In the genomic region with DNA sequence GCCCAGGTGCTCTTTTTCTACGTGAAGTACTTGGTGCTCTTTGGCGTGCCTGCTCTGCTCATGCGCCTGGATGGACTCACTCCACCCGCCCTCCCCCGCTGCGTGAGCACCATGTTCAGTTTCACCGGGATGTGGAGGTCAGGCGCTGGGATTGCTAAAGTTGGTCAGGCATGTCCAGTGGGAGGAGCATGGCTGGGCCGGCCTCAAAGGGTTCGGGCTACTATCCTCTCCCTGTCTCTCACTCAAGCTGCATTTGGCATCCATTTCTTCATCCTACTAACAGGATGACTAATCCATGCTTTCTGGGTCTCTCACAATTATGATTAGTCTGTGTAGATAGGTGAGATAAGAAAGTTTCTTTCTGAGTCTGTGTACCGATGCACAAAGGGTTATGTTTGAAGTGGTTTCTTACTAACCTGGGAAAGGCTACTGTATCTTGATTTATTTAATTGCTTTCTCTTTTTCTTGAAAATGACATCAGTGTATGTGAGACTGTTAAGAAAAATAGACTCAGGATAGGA, we compare ENCODE assay signal across 1 cellular context.
A peak's percentile ranks its signal among the peaks of the same experiment; 100 is the strongest.
TF ChIP-seq lines count a peak whose summit lies in the region.

No MANE protein-coding gene starts in this region.

TF ChIP-seq in GM12878, 131 proteins besides CTCF, POLR2A, EP300 and RAD21 (continued from another document and continues in another):
- TF ChIP-seq, protein P1, sequence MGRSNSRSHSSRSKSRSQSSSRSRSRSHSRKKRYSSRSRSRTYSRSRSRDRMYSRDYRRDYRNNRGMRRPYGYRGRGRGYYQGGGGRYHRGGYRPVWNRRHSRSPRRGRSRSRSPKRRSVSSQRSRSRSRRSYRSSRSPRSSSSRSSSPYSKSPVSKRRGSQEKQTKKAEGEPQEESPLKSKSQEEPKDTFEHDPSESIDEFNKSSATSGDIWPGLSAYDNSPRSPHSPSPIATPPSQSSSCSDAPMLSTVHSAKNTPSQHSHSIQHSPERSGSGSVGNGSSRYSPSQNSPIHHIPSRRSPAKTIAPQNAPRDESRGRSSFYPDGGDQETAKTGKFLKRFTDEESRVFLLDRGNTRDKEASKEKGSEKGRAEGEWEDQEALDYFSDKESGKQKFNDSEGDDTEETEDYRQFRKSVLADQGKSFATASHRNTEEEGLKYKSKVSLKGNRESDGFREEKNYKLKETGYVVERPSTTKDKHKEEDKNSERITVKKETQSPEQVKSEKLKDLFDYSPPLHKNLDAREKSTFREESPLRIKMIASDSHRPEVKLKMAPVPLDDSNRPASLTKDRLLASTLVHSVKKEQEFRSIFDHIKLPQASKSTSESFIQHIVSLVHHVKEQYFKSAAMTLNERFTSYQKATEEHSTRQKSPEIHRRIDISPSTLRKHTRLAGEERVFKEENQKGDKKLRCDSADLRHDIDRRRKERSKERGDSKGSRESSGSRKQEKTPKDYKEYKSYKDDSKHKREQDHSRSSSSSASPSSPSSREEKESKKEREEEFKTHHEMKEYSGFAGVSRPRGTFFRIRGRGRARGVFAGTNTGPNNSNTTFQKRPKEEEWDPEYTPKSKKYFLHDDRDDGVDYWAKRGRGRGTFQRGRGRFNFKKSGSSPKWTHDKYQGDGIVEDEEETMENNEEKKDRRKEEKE (IDR thresholded peaks at IDR 0.05): no peak
- TF ChIP-seq YY1 (IDR thresholded peaks at IDR 0.05; ENCODE audit: low read depth, low read length) (no peak), MYC (IDR thresholded peaks at IDR 0.05; ENCODE audit: insufficient read depth, insufficient read length, insufficient replicate concordance, low read length, severe bottlenecking) (no peak), LARP7 (IDR thresholded peaks at IDR 0.05) (no peak), TAF1 (IDR thresholded peaks at IDR 0.05; ENCODE audit: borderline replicate concordance, low read depth, low read length) (no peak), SRF (IDR thresholded peaks at IDR 0.05; ENCODE audit: low read depth in 2 of 2, low read length in 2 of 2) (no peak), BHLHE40 (IDR thresholded peaks at IDR 0.05; ENCODE audit: borderline replicate concordance in 1 of 2, low read depth in 2 of 2, low read length in 1 of 2) (peak in 1 of 2 experiments; percentile 35; a peak in 1 of 4 replicates), HCFC1 (IDR thresholded peaks at IDR 0.05; ENCODE audit: low read length) (no peak), NR2C2 (IDR thresholded peaks at IDR 0.05; ENCODE audit: borderline replicate concordance, control insufficient read depth, insufficient read length, low read depth) (no peak), STAT3 (IDR thresholded peaks at IDR 0.05; ENCODE audit: low read depth, low read length) (no peak), ZZZ3 (IDR thresholded peaks at IDR 0.05; ENCODE audit: control insufficient read depth, insufficient read length, low read depth) (no peak), SUZ12 (IDR thresholded peaks at IDR 0.05; ENCODE audit: unreplicated experiment) (no peak), NFIC (IDR thresholded peaks at IDR 0.05; ENCODE audit: low read depth, low read length) (peak; percentile 82), PAX5 (IDR thresholded peaks at IDR 0.05; ENCODE audit: borderline replicate concordance, low read depth, low read length) (no peak), NR2C1 (IDR thresholded peaks at IDR 0.05) (no peak), NBN (IDR thresholded peaks at IDR 0.05) (0 out of 2 replicates have a peak, but pooled peaks have one; percentile 29), IRF4 (IDR thresholded peaks at IDR 0.05; ENCODE audit: low read depth, low read length) (peak; percentile 27; the same call in 1 of the 2 replicates), CREB1 (IDR thresholded peaks at IDR 0.05; ENCODE audit: low read depth) (no peak), IKZF2 (IDR thresholded peaks at IDR 0.05) (peak; percentile 72 to 81), JUNB (IDR thresholded peaks at IDR 0.05) (peak; percentile 84), STAT1 (conservative IDR thresholded peaks at IDR 0.05) (no peak), ZNF217 (IDR thresholded peaks at IDR 0.05) (peak; percentile 86), WRNIP1 (IDR thresholded peaks at IDR 0.05; ENCODE audit: borderline replicate concordance, low read depth, low read length) (no peak), SREBF1 (IDR thresholded peaks at IDR 0.05; ENCODE audit: low read length) (no peak), RELA (IDR thresholded peaks at IDR 0.05; ENCODE audit: borderline replicate concordance, partially characterized antibody) (no peak), JUND (IDR thresholded peaks at IDR 0.05; ENCODE audit: low read depth, low read length) (no peak), RB1 (IDR thresholded peaks at IDR 0.05; ENCODE audit: borderline replicate concordance) (no peak), EZH2 (IDR thresholded peaks at IDR 0.05; ENCODE audit: borderline replicate concordance, control insufficient read depth, low read depth, low read length) (no peak), CHD4 (IDR thresholded peaks at IDR 0.05) (no peak), ZNF622 (IDR thresholded peaks at IDR 0.05) (no peak), MEF2A (IDR thresholded peaks at IDR 0.05; ENCODE audit: insufficient read depth, low read depth, low read length) (0 out of 2 replicates have a peak, but pooled peaks have one; percentile 32), DPF2 (IDR thresholded peaks at IDR 0.05) (peak; percentile 87), ASH2L (IDR thresholded peaks at IDR 0.05; ENCODE audit: borderline replicate concordance, low read depth) (no peak), POLR2AphosphoS5 (IDR thresholded peaks at IDR 0.05; ENCODE audit: low read length) (no peak), ESRRA (IDR thresholded peaks at IDR 0.05; ENCODE audit: low read length) (no peak), NFYA (IDR thresholded peaks at IDR 0.05; ENCODE audit: borderline replicate concordance, low read depth, low read length) (no peak), SREBF2 (IDR thresholded peaks at IDR 0.05; ENCODE audit: low read length) (no peak), BCL11A (IDR thresholded peaks at IDR 0.05; ENCODE audit: low read depth, low read length) (peak; percentile 67)
- TF ChIP-seq, protein P2, sequence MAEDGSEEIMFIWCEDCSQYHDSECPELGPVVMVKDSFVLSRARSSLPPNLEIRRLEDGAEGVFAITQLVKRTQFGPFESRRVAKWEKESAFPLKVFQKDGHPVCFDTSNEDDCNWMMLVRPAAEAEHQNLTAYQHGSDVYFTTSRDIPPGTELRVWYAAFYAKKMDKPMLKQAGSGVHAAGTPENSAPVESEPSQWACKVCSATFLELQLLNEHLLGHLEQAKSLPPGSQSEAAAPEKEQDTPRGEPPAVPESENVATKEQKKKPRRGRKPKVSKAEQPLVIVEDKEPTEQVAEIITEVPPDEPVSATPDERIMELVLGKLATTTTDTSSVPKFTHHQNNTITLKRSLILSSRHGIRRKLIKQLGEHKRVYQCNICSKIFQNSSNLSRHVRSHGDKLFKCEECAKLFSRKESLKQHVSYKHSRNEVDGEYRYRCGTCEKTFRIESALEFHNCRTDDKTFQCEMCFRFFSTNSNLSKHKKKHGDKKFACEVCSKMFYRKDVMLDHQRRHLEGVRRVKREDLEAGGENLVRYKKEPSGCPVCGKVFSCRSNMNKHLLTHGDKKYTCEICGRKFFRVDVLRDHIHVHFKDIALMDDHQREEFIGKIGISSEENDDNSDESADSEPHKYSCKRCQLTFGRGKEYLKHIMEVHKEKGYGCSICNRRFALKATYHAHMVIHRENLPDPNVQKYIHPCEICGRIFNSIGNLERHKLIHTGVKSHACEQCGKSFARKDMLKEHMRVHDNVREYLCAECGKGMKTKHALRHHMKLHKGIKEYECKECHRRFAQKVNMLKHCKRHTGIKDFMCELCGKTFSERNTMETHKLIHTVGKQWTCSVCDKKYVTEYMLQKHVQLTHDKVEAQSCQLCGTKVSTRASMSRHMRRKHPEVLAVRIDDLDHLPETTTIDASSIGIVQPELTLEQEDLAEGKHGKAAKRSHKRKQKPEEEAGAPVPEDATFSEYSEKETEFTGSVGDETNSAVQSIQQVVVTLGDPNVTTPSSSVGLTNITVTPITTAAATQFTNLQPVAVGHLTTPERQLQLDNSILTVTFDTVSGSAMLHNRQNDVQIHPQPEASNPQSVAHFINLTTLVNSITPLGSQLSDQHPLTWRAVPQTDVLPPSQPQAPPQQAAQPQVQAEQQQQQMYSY (CRISPR knock-in tag; IDR thresholded peaks at IDR 0.05): no peak
- TF ChIP-seq, protein P3, sequence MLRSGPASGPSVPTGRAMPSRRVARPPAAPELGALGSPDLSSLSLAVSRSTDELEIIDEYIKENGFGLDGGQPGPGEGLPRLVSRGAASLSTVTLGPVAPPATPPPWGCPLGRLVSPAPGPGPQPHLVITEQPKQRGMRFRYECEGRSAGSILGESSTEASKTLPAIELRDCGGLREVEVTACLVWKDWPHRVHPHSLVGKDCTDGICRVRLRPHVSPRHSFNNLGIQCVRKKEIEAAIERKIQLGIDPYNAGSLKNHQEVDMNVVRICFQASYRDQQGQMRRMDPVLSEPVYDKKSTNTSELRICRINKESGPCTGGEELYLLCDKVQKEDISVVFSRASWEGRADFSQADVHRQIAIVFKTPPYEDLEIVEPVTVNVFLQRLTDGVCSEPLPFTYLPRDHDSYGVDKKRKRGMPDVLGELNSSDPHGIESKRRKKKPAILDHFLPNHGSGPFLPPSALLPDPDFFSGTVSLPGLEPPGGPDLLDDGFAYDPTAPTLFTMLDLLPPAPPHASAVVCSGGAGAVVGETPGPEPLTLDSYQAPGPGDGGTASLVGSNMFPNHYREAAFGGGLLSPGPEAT (IDR thresholded peaks at IDR 0.05; ENCODE audit: low read depth): no peak
- TF ChIP-seq, protein P4, sequence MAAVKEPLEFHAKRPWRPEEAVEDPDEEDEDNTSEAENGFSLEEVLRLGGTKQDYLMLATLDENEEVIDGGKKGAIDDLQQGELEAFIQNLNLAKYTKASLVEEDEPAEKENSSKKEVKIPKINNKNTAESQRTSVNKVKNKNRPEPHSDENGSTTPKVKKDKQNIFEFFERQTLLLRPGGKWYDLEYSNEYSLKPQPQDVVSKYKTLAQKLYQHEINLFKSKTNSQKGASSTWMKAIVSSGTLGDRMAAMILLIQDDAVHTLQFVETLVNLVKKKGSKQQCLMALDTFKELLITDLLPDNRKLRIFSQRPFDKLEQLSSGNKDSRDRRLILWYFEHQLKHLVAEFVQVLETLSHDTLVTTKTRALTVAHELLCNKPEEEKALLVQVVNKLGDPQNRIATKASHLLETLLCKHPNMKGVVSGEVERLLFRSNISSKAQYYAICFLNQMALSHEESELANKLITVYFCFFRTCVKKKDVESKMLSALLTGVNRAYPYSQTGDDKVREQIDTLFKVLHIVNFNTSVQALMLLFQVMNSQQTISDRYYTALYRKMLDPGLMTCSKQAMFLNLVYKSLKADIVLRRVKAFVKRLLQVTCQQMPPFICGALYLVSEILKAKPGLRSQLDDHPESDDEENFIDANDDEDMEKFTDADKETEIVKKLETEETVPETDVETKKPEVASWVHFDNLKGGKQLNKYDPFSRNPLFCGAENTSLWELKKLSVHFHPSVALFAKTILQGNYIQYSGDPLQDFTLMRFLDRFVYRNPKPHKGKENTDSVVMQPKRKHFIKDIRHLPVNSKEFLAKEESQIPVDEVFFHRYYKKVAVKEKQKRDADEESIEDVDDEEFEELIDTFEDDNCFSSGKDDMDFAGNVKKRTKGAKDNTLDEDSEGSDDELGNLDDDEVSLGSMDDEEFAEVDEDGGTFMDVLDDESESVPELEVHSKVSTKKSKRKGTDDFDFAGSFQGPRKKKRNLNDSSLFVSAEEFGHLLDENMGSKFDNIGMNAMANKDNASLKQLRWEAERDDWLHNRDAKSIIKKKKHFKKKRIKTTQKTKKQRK (IDR thresholded peaks at IDR 0.05; ENCODE audit: low read depth, low read length): no peak
- TF ChIP-seq, protein P5, sequence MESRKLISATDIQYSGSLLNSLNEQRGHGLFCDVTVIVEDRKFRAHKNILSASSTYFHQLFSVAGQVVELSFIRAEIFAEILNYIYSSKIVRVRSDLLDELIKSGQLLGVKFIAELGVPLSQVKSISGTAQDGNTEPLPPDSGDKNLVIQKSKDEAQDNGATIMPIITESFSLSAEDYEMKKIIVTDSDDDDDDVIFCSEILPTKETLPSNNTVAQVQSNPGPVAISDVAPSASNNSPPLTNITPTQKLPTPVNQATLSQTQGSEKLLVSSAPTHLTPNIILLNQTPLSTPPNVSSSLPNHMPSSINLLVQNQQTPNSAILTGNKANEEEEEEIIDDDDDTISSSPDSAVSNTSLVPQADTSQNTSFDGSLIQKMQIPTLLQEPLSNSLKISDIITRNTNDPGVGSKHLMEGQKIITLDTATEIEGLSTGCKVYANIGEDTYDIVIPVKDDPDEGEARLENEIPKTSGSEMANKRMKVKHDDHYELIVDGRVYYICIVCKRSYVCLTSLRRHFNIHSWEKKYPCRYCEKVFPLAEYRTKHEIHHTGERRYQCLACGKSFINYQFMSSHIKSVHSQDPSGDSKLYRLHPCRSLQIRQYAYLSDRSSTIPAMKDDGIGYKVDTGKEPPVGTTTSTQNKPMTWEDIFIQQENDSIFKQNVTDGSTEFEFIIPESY (IDR thresholded peaks at IDR 0.05): no peak
- TF ChIP-seq, protein P6, sequence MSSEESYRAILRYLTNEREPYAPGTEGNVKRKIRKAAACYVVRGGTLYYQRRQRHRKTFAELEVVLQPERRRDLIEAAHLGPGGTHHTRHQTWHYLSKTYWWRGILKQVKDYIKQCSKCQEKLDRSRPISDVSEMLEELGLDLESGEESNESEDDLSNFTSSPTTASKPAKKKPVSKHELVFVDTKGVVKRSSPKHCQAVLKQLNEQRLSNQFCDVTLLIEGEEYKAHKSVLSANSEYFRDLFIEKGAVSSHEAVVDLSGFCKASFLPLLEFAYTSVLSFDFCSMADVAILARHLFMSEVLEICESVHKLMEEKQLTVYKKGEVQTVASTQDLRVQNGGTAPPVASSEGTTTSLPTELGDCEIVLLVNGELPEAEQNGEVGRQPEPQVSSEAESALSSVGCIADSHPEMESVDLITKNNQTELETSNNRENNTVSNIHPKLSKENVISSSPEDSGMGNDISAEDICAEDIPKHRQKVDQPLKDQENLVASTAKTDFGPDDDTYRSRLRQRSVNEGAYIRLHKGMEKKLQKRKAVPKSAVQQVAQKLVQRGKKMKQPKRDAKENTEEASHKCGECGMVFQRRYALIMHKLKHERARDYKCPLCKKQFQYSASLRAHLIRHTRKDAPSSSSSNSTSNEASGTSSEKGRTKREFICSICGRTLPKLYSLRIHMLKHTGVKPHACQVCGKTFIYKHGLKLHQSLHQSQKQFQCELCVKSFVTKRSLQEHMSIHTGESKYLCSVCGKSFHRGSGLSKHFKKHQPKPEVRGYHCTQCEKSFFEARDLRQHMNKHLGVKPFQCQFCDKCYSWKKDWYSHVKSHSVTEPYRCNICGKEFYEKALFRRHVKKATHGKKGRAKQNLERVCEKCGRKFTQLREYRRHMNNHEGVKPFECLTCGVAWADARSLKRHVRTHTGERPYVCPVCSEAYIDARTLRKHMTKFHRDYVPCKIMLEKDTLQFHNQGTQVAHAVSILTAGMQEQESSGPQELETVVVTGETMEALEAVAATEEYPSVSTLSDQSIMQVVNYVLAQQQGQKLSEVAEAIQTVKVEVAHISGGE (CRISPR knock-in tag; IDR thresholded peaks at IDR 0.05): no peak
